ENCODE assay signal across 8 cellular contexts in genomic region chr6:107113460-107114212, GRCh38. TPM values are rescaled to one million over a fixed set of nuclear protein-coding genes. Genes with fewer than 3 reads are reported as not detected.
DNase-seq lines count a peak whose midpoint lies in the region; ATAC-seq and TF ChIP-seq lines count a peak whose summit lies in the region.

No MANE protein-coding gene starts in this region.

- H3K4me3 Mint-ChIP-seq in CD4-positive, CD25-positive, alpha-beta regulatory T cell, result peak overlapping the region; percentile 83 to 91 (median 88)

- TF ChIP-seq EP300 in upper lobe of left lung (IDR thresholded peaks at IDR 0.05), result no peak

- H3K9me3 Mint-ChIP-seq in CD4-positive, CD25-positive, alpha-beta regulatory T cell, result no peaks in the 10 kb centered on the region

- H3K36me3 Mint-ChIP-seq in CD4-positive, CD25-positive, alpha-beta regulatory T cell, result no peaks in the 10 kb centered on the region

- in situ Hi-C loops in brain microvascular endothelial cell (cut with HindIII; ENCODE audit: low pct_ligation_motif_present, low sequenced_read_pairs), result no loop called here

- H3K27me3 Mint-ChIP-seq in CD4-positive, CD25-positive, alpha-beta regulatory T cell, result peaks cover 22% of the 10 kb centered on the region

- DNase-seq in CD4-positive, CD25-positive, alpha-beta regulatory T cell, result no peak
- DNase-seq in MG63, result no peak
- DNase-seq in brain microvascular endothelial cell, result no peak
- no peak for DNase-seq in lung (ENCODE audit: low spot score)
- DNase-seq in upper lobe of left lung, result no peak
- DNase-seq in effector CD4-positive, alpha-beta T cell, result no peak

- H3K9me3 ChIP-seq in CD4-positive, CD25-positive, alpha-beta regulatory T cell (ENCODE audit: control insufficient read depth in 2 of 2, low read length in 2 of 2), result no peaks in the 10 kb centered on the region
- H3K9me3 ChIP-seq in MG63 (no peaks in the 10 kb centered on the region), lung (ENCODE audit: control insufficient read depth in 2 of 2, insufficient read depth in 1 of 2, low read length in 1 of 2) (no peaks in the 10 kb centered on the region), upper lobe of left lung (no peaks in the 10 kb centered on the region)

- WGBS in lung, 2 donors, result 43 to 50% methylated on average over 17 of the region's 17 CpGs
- whole genome bisulfite sequencing in upper lobe of left lung, 2 donors, result 40 to 44% methylated on average over 17 of the region's 17 CpGs

- H3K27ac Mint-ChIP-seq in CD4-positive, CD25-positive, alpha-beta regulatory T cell, result peak overlapping the region in 1 of 3 donors; percentile 62

- no peak overlapping the region for H3K27ac ChIP-seq in CD4-positive, CD25-positive, alpha-beta regulatory T cell (ENCODE audit: insufficient read depth, low read length, poor library complexity, severe bottlenecking)
- H3K27ac ChIP-seq in brain microvascular endothelial cell (no peak overlapping the region), lung (ENCODE audit: low read depth in 1 of 2, low read length in 1 of 2) (peak overlapping the region; percentile 4 to 68), upper lobe of left lung (peak overlapping the region in 3 of 4 donors; percentile 52 to 79 (median 69))

- H3K4me1 ChIP-seq in CD4-positive, CD25-positive, alpha-beta regulatory T cell (ENCODE audit: control insufficient read depth, insufficient read depth, low read length, poor library complexity, severe bottlenecking), result peaks cover 19% of the 10 kb centered on the region
- H3K4me1 ChIP-seq in lung (ENCODE audit: control insufficient read depth in 2 of 2, insufficient read depth in 2 of 2, low read length in 2 of 2), result no peaks in the 10 kb centered on the region
- peaks cover 13 to 24% (median 20%) of the 10 kb centered on the region in 4 donors for H3K4me1 ChIP-seq in upper lobe of left lung

- peak overlapping the region; percentile 55 for H3K4me3 ChIP-seq in CD4-positive, CD25-positive, alpha-beta regulatory T cell (ENCODE audit: low read depth, low read length)
- peak overlapping the region; percentile 55 for H3K4me3 ChIP-seq in MG63
- H3K4me3 ChIP-seq in brain microvascular endothelial cell (ENCODE audit: low read depth, low read length), result peak overlapping the region; percentile 62
- peak overlapping the region; percentile 1 for H3K4me3 ChIP-seq in lung
- H3K4me3 ChIP-seq in upper lobe of left lung, result peak overlapping the region; percentile 55 to 83 (median 82)

- peaks cover 3 to 15% (median 8%) of the 10 kb centered on the region in 4 donors for H3K4me1 Mint-ChIP-seq in CD4-positive, CD25-positive, alpha-beta regulatory T cell

- peaks cover 10% of the 10 kb centered on the region for H3K27me3 ChIP-seq in CD4-positive, CD25-positive, alpha-beta regulatory T cell (ENCODE audit: control insufficient read depth, insufficient read depth, low read length)
- H3K27me3 ChIP-seq in MG63 (peaks cover 4% of the 10 kb centered on the region; the same call in 1 of the 2 replicates), brain microvascular endothelial cell (replicated peaks) (no peaks in the 10 kb centered on the region), lung (ENCODE audit: control insufficient read depth, insufficient read depth) (no peaks in the 10 kb centered on the region), upper lobe of left lung (peaks cover 0 to 2% (median 0%) of the 10 kb centered on the region in 4 donors)

- H3K36me3 ChIP-seq in CD4-positive, CD25-positive, alpha-beta regulatory T cell (ENCODE audit: control insufficient read depth, insufficient read depth, low read length), result no peaks in the 10 kb centered on the region
- H3K36me3 ChIP-seq in MG63, result no peaks in the 10 kb centered on the region; the same call in 1 of the 2 replicates
- no peaks in the 10 kb centered on the region for H3K36me3 ChIP-seq in brain microvascular endothelial cell (replicated peaks)
- H3K36me3 ChIP-seq in lung (ENCODE audit: control insufficient read depth in 2 of 2, insufficient read depth in 2 of 2, low read length in 2 of 2), result no peaks in the 10 kb centered on the region
- H3K36me3 ChIP-seq in upper lobe of left lung, result no peaks in the 10 kb centered on the region

- ATAC-seq in CD4-positive, CD25-positive, alpha-beta regulatory T cell (ENCODE audit: low read depth in 2 of 2), result no peak
- no peak for ATAC-seq in lung (ENCODE audit: insufficient read depth, low FRiP score)
- ATAC-seq in upper lobe of left lung (ENCODE audit: low FRiP score in 2 of 2), result no peak
- ATAC-seq in GM18505 (IDR thresholded peaks at IDR 0.05; ENCODE audit: unreplicated experiment), result no peak
- no peak for ATAC-seq in GM21723 (IDR thresholded peaks at IDR 0.05; ENCODE audit: unreplicated experiment)

- TF ChIP-seq POLR2A in upper lobe of left lung (IDR thresholded peaks at IDR 0.05) (no peak), GM18505 (IDR thresholded peaks at IDR 0.05; ENCODE audit: borderline replicate concordance, extremely low read depth, insufficient read depth, insufficient read length) (no peak)

- TF ChIP-seq CTCF in brain microvascular endothelial cell (IDR thresholded peaks at IDR 0.05; ENCODE audit: low read depth, low read length, missing control alignments), result no peak
- TF ChIP-seq CTCF in lung (IDR thresholded peaks at IDR 0.05; ENCODE audit: control extremely low read depth, extremely low read depth), result no peak
- TF ChIP-seq CTCF in upper lobe of left lung (IDR thresholded peaks at IDR 0.05), result no peak

RNA-seq across cellular contexts. Expression of gene BEND3, which starts 1.7 kb away (rescaled TPM):
- total RNA-seq in CD4-positive, CD25-positive, alpha-beta regulatory T cell, result 0.89 TPM
- polyA plus RNA-seq in CD4-positive, CD25-positive, alpha-beta regulatory T cell, result under 1 TPM; 0.05 to 0.34 (median 0.18) TPM
- total RNA-seq in MG63 (2014; rRNA removed; shearing (Covaris generic); ENCODE audit: low replicate concordance), result 2.2 and 5.9 TPM in 2 replicates
- total RNA-seq in lung (1 to 10 TPM; 3.5 to 4.4 TPM), upper lobe of left lung (1 to 10 TPM; 2.1 to 5.8 (median 3.1) TPM)
- polyA plus RNA-seq in lung, result 1 to 10 TPM; 1.2 to 1.5 TPM

Comparison
In these comparisons a context has a peak if more than half of its experiments do, and no peak if none do; other contexts are left out.
1. H3K27ac ChIP-seq: peak in lung (2 of 2) and upper lobe of left lung (3 of 4); none in CD4-positive, CD25-positive, alpha-beta regulatory T cell (single experiment) and brain microvascular endothelial cell (single experiment).
2. H3K4me3 ChIP-seq: peak in every context shown above with its lines; median percentile 82 in upper lobe of left lung; 62 in brain microvascular endothelial cell; 55 in CD4-positive, CD25-positive, alpha-beta regulatory T cell; 55 in MG63; 1 in lung.